1 cellular context compared by ENCODE assay signal in genomic region chr10:73644015-73644743, GRCh38.
TF ChIP-seq lines count a peak whose summit lies in the region.

No MANE protein-coding gene starts in this region.

TF ChIP-seq in GM12878, 131 proteins besides CTCF, POLR2A, EP300 and RAD21 (continues in another document):
- no peak for TF ChIP-seq SP1 (IDR thresholded peaks at IDR 0.05; ENCODE audit: low read depth, low read length)
- no peak for TF ChIP-seq ZNF24 (IDR thresholded peaks at IDR 0.05)
- TF ChIP-seq NR2C1 (IDR thresholded peaks at IDR 0.05), result no peak
- no peak for TF ChIP-seq ESRRA (IDR thresholded peaks at IDR 0.05; ENCODE audit: low read length)
- TF ChIP-seq BACH1 (IDR thresholded peaks at IDR 0.05; ENCODE audit: borderline replicate concordance), result no peak
- peak; percentile 85 for TF ChIP-seq MEF2A (IDR thresholded peaks at IDR 0.05; ENCODE audit: insufficient read depth, low read depth, low read length)
- no peak for TF ChIP-seq IRF4 (IDR thresholded peaks at IDR 0.05; ENCODE audit: low read depth, low read length)
- TF ChIP-seq KLF5 (IDR thresholded peaks at IDR 0.05; ENCODE audit: partially characterized antibody), result no peak
- no peak for TF ChIP-seq ZBTB4 (CRISPR knock-in tag; IDR thresholded peaks at IDR 0.05)
- no peak for TF ChIP-seq KAT2A (conservative IDR thresholded peaks at IDR 0.05; ENCODE audit: control insufficient read depth, low read depth, low read length)
- TF ChIP-seq NFIC (IDR thresholded peaks at IDR 0.05; ENCODE audit: low read depth, low read length), result no peak
- TF ChIP-seq PRDM15 (CRISPR knock-in tag; IDR thresholded peaks at IDR 0.05), result no peak
- no peak for TF ChIP-seq ATF3 (IDR thresholded peaks at IDR 0.05; ENCODE audit: borderline replicate concordance, extremely low read depth, low read depth, low read length)
- no peak for TF ChIP-seq IKZF2 (IDR thresholded peaks at IDR 0.05)
- TF ChIP-seq NR2C2 (IDR thresholded peaks at IDR 0.05; ENCODE audit: borderline replicate concordance, control insufficient read depth, insufficient read length, low read depth), result no peak
- no peak for TF ChIP-seq RB1 (IDR thresholded peaks at IDR 0.05; ENCODE audit: borderline replicate concordance)
- TF ChIP-seq SMAD1 (IDR thresholded peaks at IDR 0.05; ENCODE audit: low read depth, partially characterized antibody), result no peak
- no peak for TF ChIP-seq FOXM1 (IDR thresholded peaks at IDR 0.05; ENCODE audit: low read depth, low read length)
- 0 out of 2 replicates have a peak, but pooled peaks have one; percentile 9 for TF ChIP-seq ZNF207 (IDR thresholded peaks at IDR 0.05; ENCODE audit: borderline replicate concordance)
- 0 out of 2 replicates have a peak, but pooled peaks have one; percentile 19 for TF ChIP-seq BMI1 (IDR thresholded peaks at IDR 0.05; ENCODE audit: borderline replicate concordance)
- no peak for TF ChIP-seq CEBPB (IDR thresholded peaks at IDR 0.05; ENCODE audit: borderline replicate concordance in 1 of 2, low read depth in 2 of 2, low read length in 2 of 2)
- no peak for TF ChIP-seq TCF3 (IDR thresholded peaks at IDR 0.05; ENCODE audit: borderline replicate concordance, insufficient read depth, low read depth, low read length)
- no peak for TF ChIP-seq ETV6 (conservative IDR thresholded peaks at IDR 0.05 in 1 of 2, IDR thresholded peaks at IDR 0.05 in 1 of 2; ENCODE audit: borderline replicate concordance in 1 of 2, low read depth in 1 of 2)
- TF ChIP-seq HDGF (IDR thresholded peaks at IDR 0.05), result peak; percentile 12
- TF ChIP-seq CBX5 (IDR thresholded peaks at IDR 0.05; ENCODE audit: low read depth), result no peak
- no peak for TF ChIP-seq SUPT20H (IDR thresholded peaks at IDR 0.05; ENCODE audit: borderline replicate concordance, control insufficient read depth, low read depth, low read length)
- no peak for TF ChIP-seq E2F8 (IDR thresholded peaks at IDR 0.05; ENCODE audit: low read depth, partially characterized antibody)
- TF ChIP-seq NFYA (IDR thresholded peaks at IDR 0.05; ENCODE audit: borderline replicate concordance, low read depth, low read length), result no peak
- TF ChIP-seq YY1 (IDR thresholded peaks at IDR 0.05; ENCODE audit: low read depth, low read length), result peak; percentile 57; the same call in 1 of the 2 replicates
- TF ChIP-seq RELA (IDR thresholded peaks at IDR 0.05; ENCODE audit: borderline replicate concordance, partially characterized antibody), result no peak
- no peak for TF ChIP-seq ZNF217 (IDR thresholded peaks at IDR 0.05)
- TF ChIP-seq RELB (IDR thresholded peaks at IDR 0.05; ENCODE audit: low read depth), result no peak
- TF ChIP-seq GABPA (IDR thresholded peaks at IDR 0.05; ENCODE audit: low read depth), result no peak
- TF ChIP-seq FOS (IDR thresholded peaks at IDR 0.05; ENCODE audit: borderline replicate concordance, extremely low read depth, insufficient read length), result no peak
- no peak for TF ChIP-seq CBX3 (IDR thresholded peaks at IDR 0.05; ENCODE audit: borderline replicate concordance, low read depth)
- TF ChIP-seq EZH2 (IDR thresholded peaks at IDR 0.05; ENCODE audit: borderline replicate concordance, control insufficient read depth, low read depth, low read length), result no peak
- 0 out of 2 replicates have a peak, but pooled peaks have one; percentile 29 for TF ChIP-seq STAT1 (conservative IDR thresholded peaks at IDR 0.05)
- TF ChIP-seq JUNB (IDR thresholded peaks at IDR 0.05), result 0 out of 2 replicates have a peak, but pooled peaks have one; percentile 9
- TF ChIP-seq E4F1 (IDR thresholded peaks at IDR 0.05; ENCODE audit: borderline replicate concordance, partially characterized antibody), result no peak
- TF ChIP-seq CREM (IDR thresholded peaks at IDR 0.05; ENCODE audit: low read depth), result no peak
- peak; percentile 97 for TF ChIP-seq ATF7 (IDR thresholded peaks at IDR 0.05; ENCODE audit: low read depth)
- no peak for TF ChIP-seq STAT3 (IDR thresholded peaks at IDR 0.05; ENCODE audit: low read depth, low read length)
- TF ChIP-seq FOXK2 (IDR thresholded peaks at IDR 0.05), result no peak
- TF ChIP-seq SREBF1 (IDR thresholded peaks at IDR 0.05; ENCODE audit: low read length), result no peak
- no peak for TF ChIP-seq WRNIP1 (IDR thresholded peaks at IDR 0.05; ENCODE audit: borderline replicate concordance, low read depth, low read length)
- TF ChIP-seq ZBTB11 (CRISPR knock-in tag; IDR thresholded peaks at IDR 0.05), result no peak
- TF ChIP-seq YBX1 (IDR thresholded peaks at IDR 0.05), result no peak
- TF ChIP-seq MEF2B (IDR thresholded peaks at IDR 0.05; ENCODE audit: partially characterized antibody, poor library complexity, severe bottlenecking), result peak; percentile 83
- no peak for TF ChIP-seq BHLHE40 (IDR thresholded peaks at IDR 0.05; ENCODE audit: borderline replicate concordance in 1 of 2, low read depth in 2 of 2, low read length in 1 of 2)
